In genomic region chr14:92676448-92677086, GRCh38 we compare ENCODE assay signal across 12 cellular contexts.
DNase-seq lines count a peak whose midpoint lies in the region; ATAC-seq lines count a peak whose summit lies in the region.
"Had no signal": no experiment of that assay in that cellular context is flagged by ENCODE, and none has a peak within 500 bp of the region (broad histone marks: within the 10 kb centered on the region; RNA-seq: fewer than 3 reads in every experiment).

No MANE protein-coding gene starts in this region.

- ATAC-seq in activated T-helper 17 cell treated with anti-CD3 and anti-CD28 coated beads, Interleukin-2, amount 50 U/mL, for 72 hours (replicated peaks): no peak
- no peak for ATAC-seq in naive thymus-derived CD4-positive, alpha-beta T cell
- ATAC-seq in GM19452 (IDR thresholded peaks at IDR 0.05; ENCODE audit: unreplicated experiment) (no peak), HG02642 (IDR thresholded peaks at IDR 0.05; ENCODE audit: poor library complexity, unreplicated experiment) (no peak)

- H3K36me3 Mint-ChIP-seq in activated T-helper 17 cell treated with anti-CD3 and anti-CD28 coated beads, Interleukin-2, amount 50 U/mL, for 72 hours (ENCODE audit: low read depth): peaks cover 90% of the 10 kb centered on the region
- H3K36me3 Mint-ChIP-seq in naive thymus-derived CD4-positive, alpha-beta T cell: peaks cover 0 to 76% (median 49%) of the 10 kb centered on the region in 5 donors

- H3K9me3 Mint-ChIP-seq in activated T-helper 17 cell treated with anti-CD3 and anti-CD28 coated beads, Interleukin-2, amount 50 U/mL, for 72 hours: no peaks in the 10 kb centered on the region
- peaks cover 0 to 5% (median 0%) of the 10 kb centered on the region in 11 donors for H3K9me3 Mint-ChIP-seq in naive thymus-derived CD4-positive, alpha-beta T cell
- H3K9me3 Mint-ChIP-seq: nephron progenitor cell had no signal

- intact Hi-C loops in naive thymus-derived CD4-positive, alpha-beta T cell (cut with micrococcal nuclease): no loop called here

- H3K4me1 Mint-ChIP-seq in activated T-helper 17 cell treated with anti-CD3 and anti-CD28 coated beads, Interleukin-2, amount 50 U/mL, for 72 hours: peaks cover 39% of the 10 kb centered on the region
- peaks cover 36 to 68% (median 55%) of the 10 kb centered on the region in 7 donors for H3K4me1 Mint-ChIP-seq in naive thymus-derived CD4-positive, alpha-beta T cell
- H3K4me1 Mint-ChIP-seq: nephron progenitor cell had no signal

- peak overlapping the region in 6 of 11 experiments; percentile 19 to 62 (median 52); a peak in 11 of 22 replicates for H3K9ac ChIP-seq in BLaER1 treated with 17β-estradiol and CSF1 and Interleukin-3, amounts not matched to agents 10 nM and 100 nM

- H3K4me2 ChIP-seq in BLaER1 treated with 17β-estradiol and CSF1 and Interleukin-3, amounts not matched to agents 10 nM and 100 nM: peak overlapping the region; percentile 75 to 93 (median 85)

- peaks cover 0 to 91% (median 49%) of the 10 kb centered on the region in 11 experiments; a peak in 14 of 22 replicates for H3K36me3 ChIP-seq in BLaER1 treated with 17β-estradiol and CSF1 and Interleukin-3, amounts not matched to agents 10 nM and 100 nM
- H3K36me3 ChIP-seq in naive thymus-derived CD4-positive, alpha-beta T cell (ENCODE audit: control insufficient read depth in 2 of 3, insufficient read depth in 3 of 3, low read length in 3 of 3): peaks cover 0 to 90% (median 29%) of the 10 kb centered on the region in 3 experiments

- peak overlapping the region; percentile 63 for H3K4me3 Mint-ChIP-seq in activated T-helper 17 cell treated with anti-CD3 and anti-CD28 coated beads, Interleukin-2, amount 50 U/mL, for 72 hours
- H3K4me3 Mint-ChIP-seq in naive thymus-derived CD4-positive, alpha-beta T cell: peak overlapping the region in 3 of 10 donors; percentile 10 to 32 (median 32)
- H3K4me3 Mint-ChIP-seq: nephron progenitor cell had no signal

- peaks cover 31 to 93% (median 60%) of the 10 kb centered on the region in 10 experiments for H3K4me1 ChIP-seq in BLaER1 treated with 17β-estradiol and CSF1 and Interleukin-3, amounts not matched to agents 10 nM and 100 nM
- peaks cover 19 to 35% of the 10 kb centered on the region in 2 donors for H3K4me1 ChIP-seq in naive thymus-derived CD4-positive, alpha-beta T cell (ENCODE audit: control insufficient read depth in 2 of 2, insufficient read depth in 2 of 2, low read length in 2 of 2)

- peak overlapping the region in 8 of 11 experiments; percentile 39 to 75 (median 56); a peak in 17 of 22 replicates for H3K27ac ChIP-seq in BLaER1 treated with 17β-estradiol and CSF1 and Interleukin-3, amounts not matched to agents 10 nM and 100 nM
- peak overlapping the region; percentile 52 for H3K27ac ChIP-seq in naive thymus-derived CD4-positive, alpha-beta T cell (ENCODE audit: low read depth, low read length)

- POLR2A ChIA-PET in naive thymus-derived CD4-positive, alpha-beta T cell (lab: Charles Lee): interaction anchor here (0.9 to 1.7 kb wide), 4 partner anchors 8 to 142 kb away, joined by 3 to 10 read pairs (median 4); no protein-coding TSS in a partner anchor

- peaks cover 30 to 98% (median 84%) of the 10 kb centered on the region in 11 experiments; a peak in 21 of 22 replicates for H4K20me1 ChIP-seq in BLaER1 treated with 17β-estradiol and CSF1 and Interleukin-3, amounts not matched to agents 10 nM and 100 nM

- peak overlapping the region in 3 of 10 experiments; percentile 2 to 48 (median 18); a peak in 4 of 20 replicates for H3K4me3 ChIP-seq in BLaER1 treated with 17β-estradiol and CSF1 and Interleukin-3, amounts not matched to agents 10 nM and 100 nM
- H3K4me3 ChIP-seq in GM08714 (ENCODE audit: low read length): peak overlapping the region; percentile 3; the same call in 1 of the 2 replicates
- no peak overlapping the region for H3K4me3 ChIP-seq in naive thymus-derived CD4-positive, alpha-beta T cell (ENCODE audit: low read length)

- peak overlapping the region; percentile 31 for H3K27ac Mint-ChIP-seq in activated T-helper 17 cell treated with anti-CD3 and anti-CD28 coated beads, Interleukin-2, amount 50 U/mL, for 72 hours
- H3K27ac Mint-ChIP-seq in naive thymus-derived CD4-positive, alpha-beta T cell: peak overlapping the region; percentile 8 to 96 (median 82)
- H3K27ac Mint-ChIP-seq: nephron progenitor cell had no signal

- H3K9me3 ChIP-seq in BLaER1 treated with 17β-estradiol and CSF1 and Interleukin-3, amounts not matched to agents 10 nM and 100 nM (replicated peaks in 1 of 11): peaks cover 0 to 11% (median 0%) of the 10 kb centered on the region in 11 experiments; a peak in 6 of 22 replicates
- H3K9me3 ChIP-seq in naive thymus-derived CD4-positive, alpha-beta T cell (ENCODE audit: control insufficient read depth in 2 of 3, low read length in 3 of 3): no peaks in the 10 kb centered on the region

- peaks cover 0 to 61% (median 44%) of the 10 kb centered on the region in 11 experiments; a peak in 19 of 22 replicates for H3K27me3 ChIP-seq in BLaER1 treated with 17β-estradiol and CSF1 and Interleukin-3, amounts not matched to agents 10 nM and 100 nM
- no peaks in the 10 kb centered on the region for H3K27me3 ChIP-seq in naive thymus-derived CD4-positive, alpha-beta T cell (ENCODE audit: control insufficient read depth in 2 of 2, insufficient read depth in 2 of 2, low read length in 2 of 2)

- CTCF ChIA-PET in naive thymus-derived CD4-positive, alpha-beta T cell (lab: Charles Lee): interaction anchor here (0.6 to 2.0 kb wide), 2 partner anchors 22 to 63 kb away, joined by 3 to 8 read pairs; no protein-coding TSS in a partner anchor

- no peaks in the 10 kb centered on the region for H3K27me3 Mint-ChIP-seq in activated T-helper 17 cell treated with anti-CD3 and anti-CD28 coated beads, Interleukin-2, amount 50 U/mL, for 72 hours
- no peaks in the 10 kb centered on the region for H3K27me3 Mint-ChIP-seq in naive thymus-derived CD4-positive, alpha-beta T cell

- no peak for DNase-seq in naive thymus-derived CD4-positive, alpha-beta T cell
- DNase-seq in CD1c-positive myeloid dendritic cell (ENCODE audit: extremely low spot score): no peak
- no peak for DNase-seq in stimulated activated CD4-positive, alpha-beta T cell treated with anti-CD3 and anti-CD28 coated beads, Interleukin-15, amount 100 ng/mL, for 24 hours
- DNase-seq: activated CD4-positive, alpha-beta T cell treated with anti-CD3 and anti-CD28 coated beads, Interleukin-2, amount 50 U/mL, for 1 hour; NCI-H1930; NCI-H69; nephron progenitor cell had no signal
